Comparison of ENCODE assay signal across 11 cellular contexts in genomic region chr7:98930921-98931320, GRCh38.
DNase-seq lines count a peak whose midpoint lies in the region; ATAC-seq lines count a peak whose summit lies in the region.
"Had no signal": no experiment of that assay in that cellular context is flagged by ENCODE, and none has a peak within 500 bp of the region (broad histone marks: within the 10 kb centered on the region; RNA-seq: fewer than 3 reads in every experiment).

No MANE protein-coding gene starts in this region.

- H3K36me3 Mint-ChIP-seq in stimulated activated naive CD8-positive, alpha-beta T cell treated with anti-CD3 and anti-CD28 coated beads, Interleukin-15, Interleukin-2, amounts not matched to agents 100 ng/mL and 50 ng/mL, for 24 hours (ENCODE audit: low read depth), result peaks cover 64% of the 10 kb centered on the region

- no peaks in the 10 kb centered on the region for H3K9me3 Mint-ChIP-seq in stimulated activated naive CD8-positive, alpha-beta T cell treated with anti-CD3 and anti-CD28 coated beads, Interleukin-15, Interleukin-2, amounts not matched to agents 100 ng/mL and 50 ng/mL, for 24 hours
- H3K9me3 Mint-ChIP-seq: nephron had no signal

- peaks cover 13% of the 10 kb centered on the region for H3K4me1 Mint-ChIP-seq in stimulated activated naive CD8-positive, alpha-beta T cell treated with anti-CD3 and anti-CD28 coated beads, Interleukin-15, Interleukin-2, amounts not matched to agents 100 ng/mL and 50 ng/mL, for 24 hours (ENCODE audit: low read depth)

- peak overlapping the region; percentile 2 for H3K4me3 Mint-ChIP-seq in stimulated activated naive CD8-positive, alpha-beta T cell treated with anti-CD3 and anti-CD28 coated beads, Interleukin-15, Interleukin-2, amounts not matched to agents 100 ng/mL and 50 ng/mL, for 24 hours
- H3K4me3 Mint-ChIP-seq: nephron had no signal

- DNase-seq in stimulated activated CD8-positive, alpha-beta memory T cell treated with anti-CD3 and anti-CD28 coated beads, Interleukin-12 subunit alpha, Interleukin-12 subunit beta, amount 100 ng/mL, for 1 hour (ENCODE audit: low read depth), result peak; percentile 5
- DNase-seq in stimulated activated CD8-positive, alpha-beta memory T cell treated with anti-CD3 and anti-CD28 coated beads, Interleukin-4, amount 100 ng/mL, for 48 hours, result no peak
- peak; percentile 5 for DNase-seq in activated gamma-delta T cell treated with anti-CD3 and anti-CD28 coated beads, Interleukin-2, amount 50 U/mL, for 16 hours (ENCODE audit: low read depth)
- no peak for DNase-seq in AML-193 (lab: John Stamatoyannopoulos, UW)
- no peak for DNase-seq in hepatic stellate cell (ENCODE audit: low spot score)
- DNase-seq: BE2C had no signal

- no peaks in the 10 kb centered on the region for H3K27me3 Mint-ChIP-seq in stimulated activated naive CD8-positive, alpha-beta T cell treated with anti-CD3 and anti-CD28 coated beads, Interleukin-15, Interleukin-2, amounts not matched to agents 100 ng/mL and 50 ng/mL, for 24 hours

- no peak overlapping the region for H3K27ac Mint-ChIP-seq in stimulated activated naive CD8-positive, alpha-beta T cell treated with anti-CD3 and anti-CD28 coated beads, Interleukin-15, Interleukin-2, amounts not matched to agents 100 ng/mL and 50 ng/mL, for 24 hours
- H3K27ac Mint-ChIP-seq: nephron had no signal

- ATAC-seq in HG03432 (IDR thresholded peaks at IDR 0.05; ENCODE audit: unreplicated experiment) (peak; percentile 82), GM19351 (IDR thresholded peaks at IDR 0.05; ENCODE audit: unreplicated experiment) (no peak)
- ATAC-seq: Panc1 had no signal

Comparison
In these comparisons a context has a peak if more than half of its experiments do, and no peak if none do; other contexts are left out.
1. DNase-seq: peak in stimulated activated CD8-positive, alpha-beta memory T cell treated with anti-CD3 and anti-CD28 coated beads, Interleukin-12 subunit alpha, Interleukin-12 subunit beta, amount 100 ng/mL, for 1 hour (single experiment) and activated gamma-delta T cell treated with anti-CD3 and anti-CD28 coated beads, Interleukin-2, amount 50 U/mL, for 16 hours (single experiment); none in stimulated activated CD8-positive, alpha-beta memory T cell treated with anti-CD3 and anti-CD28 coated beads, Interleukin-4, amount 100 ng/mL, for 48 hours (single experiment), AML-193 (0 of 2) and hepatic stellate cell (single experiment).